Comparison of ENCODE assay signal across 8 cellular contexts in the genomic region with DNA sequence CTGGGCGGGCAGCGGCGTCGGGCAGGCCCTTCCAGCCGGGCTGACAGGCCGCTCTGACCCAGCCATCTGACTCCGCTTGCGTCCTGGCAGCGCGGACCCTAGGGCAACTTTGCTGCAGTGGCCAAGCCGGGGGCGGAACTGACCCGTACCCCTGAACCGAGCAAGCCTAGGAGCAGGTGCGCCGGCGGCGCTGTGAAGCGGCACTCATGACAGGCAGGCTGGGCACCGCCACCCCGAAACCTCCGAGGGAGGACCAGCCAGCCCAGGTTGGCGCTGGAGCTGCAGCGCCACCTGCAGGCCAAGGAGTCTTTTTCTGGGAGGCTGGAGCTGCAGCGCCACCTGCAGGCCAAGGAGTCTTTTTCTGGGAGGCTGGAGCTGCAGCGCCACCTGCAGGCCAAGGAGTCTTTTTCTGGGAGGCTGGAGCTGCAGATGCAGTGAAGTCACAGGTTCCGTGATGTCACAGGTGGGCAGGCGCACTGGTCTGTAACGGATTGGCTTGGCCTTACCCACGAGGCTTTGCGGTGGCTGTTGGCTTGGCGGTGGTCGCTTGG. TPM values are rescaled to one million over a fixed set of nuclear protein-coding genes. Genes with fewer than 3 reads are reported as not detected.
DNase-seq lines count a peak whose midpoint lies in the region; ATAC-seq and TF ChIP-seq lines count a peak whose summit lies in the region.
"Not testable (repeated sequence)": the region's sequence is repeated elsewhere in the genome, so short reads cannot be mapped to it uniquely, and the experiment has no call there.

A gene with protein sequence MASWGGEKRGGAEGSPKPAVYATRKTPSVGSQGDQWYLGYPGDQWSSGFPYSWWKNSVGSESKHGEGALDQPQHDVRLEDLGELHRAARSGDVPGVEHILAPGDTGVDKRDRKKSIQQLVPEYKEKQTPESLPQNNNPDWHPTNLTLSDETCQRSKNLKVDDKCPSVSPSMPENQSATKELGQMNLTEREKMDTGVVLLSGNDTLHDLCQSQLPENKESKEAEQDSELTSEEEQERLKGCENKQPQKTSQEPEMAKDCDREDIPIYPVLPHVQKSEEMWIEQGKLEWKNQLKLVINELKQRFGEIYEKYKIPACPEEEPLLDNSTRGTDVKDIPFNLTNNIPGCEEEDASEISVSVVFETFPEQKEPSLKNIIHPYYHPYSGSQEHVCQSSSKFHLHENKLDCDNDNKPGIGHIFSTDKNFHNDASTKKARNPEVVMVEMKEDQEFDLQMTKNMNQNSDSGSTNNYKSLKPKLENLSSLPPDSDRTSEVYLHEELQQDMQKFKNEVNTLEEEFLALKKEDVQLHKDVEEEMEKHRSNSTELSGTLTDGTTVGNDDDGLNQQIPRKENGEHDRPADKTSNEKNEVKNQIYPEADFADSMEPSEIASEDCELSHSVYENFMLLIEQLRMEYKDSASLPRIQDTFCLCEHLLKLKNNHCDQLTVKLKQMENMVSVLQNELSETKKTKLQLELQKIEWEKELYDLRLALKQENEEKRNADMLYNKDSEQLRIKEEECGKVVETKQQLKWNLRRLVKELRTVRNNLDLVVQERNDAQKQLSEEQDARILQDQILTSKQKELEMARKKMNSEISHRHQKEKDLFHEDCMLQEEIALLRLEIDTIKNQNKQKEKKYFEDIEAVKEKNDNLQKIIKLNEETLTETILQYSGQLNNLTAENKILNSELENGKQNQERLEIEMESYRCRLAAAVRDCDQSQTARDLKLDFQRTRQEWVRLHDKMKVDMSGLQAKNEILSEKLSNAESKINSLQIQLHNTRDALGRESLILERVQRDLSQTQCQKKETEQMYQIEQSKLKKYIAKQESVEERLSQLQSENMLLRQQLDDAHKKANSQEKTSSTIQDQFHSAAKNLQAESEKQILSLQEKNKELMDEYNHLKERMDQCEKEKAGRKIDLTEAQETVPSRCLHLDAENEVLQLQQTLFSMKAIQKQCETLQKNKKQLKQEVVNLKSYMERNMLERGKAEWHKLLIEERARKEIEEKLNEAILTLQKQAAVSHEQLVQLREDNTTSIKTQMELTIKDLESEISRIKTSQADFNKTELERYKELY (N-terminal part only) (plus strand): TSS at position 511 of the 551 bp plus-strand sequence. CDS start 160 bp downstream, outside the sequence.

- H3K4me1 Mint-ChIP-seq in brain, result not testable (repeated sequence)

- H3K4me3 ChIP-seq in AG09309 (ENCODE audit: control insufficient read depth, low read depth, low read length); RWPE2 (ENCODE audit: severe bottlenecking); osteoblast (ENCODE audit: insufficient read depth, low read length): not testable (repeated sequence)

- H3K27me3 ChIP-seq in RWPE2 (ENCODE audit: insufficient read depth, poor library complexity, severe bottlenecking); osteoblast (ENCODE audit: insufficient read depth, low read length): not testable (repeated sequence)

- H3K36me3 ChIP-seq in RWPE2 (ENCODE audit: low read depth); osteoblast (ENCODE audit: insufficient read depth, low read length): not testable (repeated sequence)

- H3K36me3 Mint-ChIP-seq in brain, result not testable (repeated sequence)

- TF ChIP-seq CTCF in AG09309 (IDR thresholded peaks at IDR 0.05; ENCODE audit: control insufficient read depth, insufficient read depth, low read depth, low read length, missing control alignments), result peak; percentile 22
- TF ChIP-seq CTCF in RWPE2 (IDR thresholded peaks at IDR 0.05; ENCODE audit: poor library complexity, severe bottlenecking), result peak; percentile 47
- TF ChIP-seq CTCF in brain (conservative IDR thresholded peaks at IDR 0.05), result peak; percentile 58 to 64
- peak; percentile 25 for TF ChIP-seq CTCF in osteoblast (IDR thresholded peaks at IDR 0.05; ENCODE audit: extremely low read depth, low read depth, low read length)

- not testable (repeated sequence) for H3K9me3 ChIP-seq in RWPE2 (ENCODE audit: severe bottlenecking); osteoblast (ENCODE audit: low read depth, low read length)

- intact Hi-C loops in left cardiac atrium (cut with DNase I), result not testable (repeated sequence)

- not testable (repeated sequence) for H2AFZ ChIP-seq in osteoblast (ENCODE audit: low read length)

- not testable (repeated sequence) for H3K4me2 ChIP-seq in osteoblast (ENCODE audit: insufficient read depth, low read length)

- H3K4me3 Mint-ChIP-seq in brain, result not testable (repeated sequence)

- H3K4me1 ChIP-seq in RWPE2 (ENCODE audit: insufficient read depth, poor library complexity, severe bottlenecking); osteoblast (ENCODE audit: insufficient read depth, low read length): not testable (repeated sequence)

- not testable (repeated sequence) for H4K20me1 ChIP-seq in osteoblast (ENCODE audit: insufficient read depth, low read length)

- H3K27ac ChIP-seq in RWPE2 (ENCODE audit: poor library complexity, severe bottlenecking); osteoblast (ENCODE audit: low read depth, low read length): not testable (repeated sequence)

- ATAC-seq in GM21723 (IDR thresholded peaks at IDR 0.05; ENCODE audit: unreplicated experiment), result peak; percentile 60
- ATAC-seq in RWPE2 (ENCODE audit: low read depth), result not testable (repeated sequence)
- peak; percentile 53 to 67 for ATAC-seq in left cardiac atrium

- not testable (repeated sequence) for DNase-seq in AG09309 (ENCODE audit: low read depth); RWPE2 (ENCODE audit: low spot score); left cardiac atrium
- peak; percentile 29 for DNase-seq in activated CD8-positive, alpha-beta memory T cell treated with anti-CD3 and anti-CD28 coated beads, Interleukin-2, amount 50 U/mL, for 24 hours (ENCODE audit: extremely low read depth)
- peak; percentile 48 for DNase-seq in osteoblast (ENCODE audit: insufficient read length, low spot score, missing footprints)
- DNase-seq in stimulated activated CD8-positive, alpha-beta memory T cell treated with anti-CD3 and anti-CD28 coated beads, Interleukin-15, amount 100 ng/mL, for 1 hour (ENCODE audit: low read depth), result peak; percentile 20

- not testable (repeated sequence) for H3K9me3 Mint-ChIP-seq in brain

- not testable (repeated sequence) for H3K27ac Mint-ChIP-seq in brain

- H3K79me2 ChIP-seq in osteoblast (ENCODE audit: insufficient read depth, low read length), result not testable (repeated sequence)

- not testable (repeated sequence) for H3K27me3 Mint-ChIP-seq in brain

RNA-seq across cellular contexts. Expression of the gene that starts here (rescaled TPM):
- polyA plus RNA-seq in brain (ENCODE audit: insufficient read depth, low read depth, low replicate concordance), result 0.44 TPM
- total RNA-seq in left cardiac atrium (1 to 10 TPM; 3.4 to 4.7 TPM), osteoblast (11.2 and 28.0 TPM in 2 replicates)
